In genomic region chr2:26609839-26610277, GRCh38 we compare ENCODE assay signal across 14 cellular contexts. TPM values are rescaled to one million over a fixed set of nuclear protein-coding genes. Genes with fewer than 3 reads are reported as not detected.
DNase-seq lines count a peak whose midpoint lies in the region; ATAC-seq and TF ChIP-seq lines count a peak whose summit lies in the region.
"Had no signal": no experiment of that assay in that cellular context is flagged by ENCODE, and none has a peak within 500 bp of the region (broad histone marks: within the 10 kb centered on the region; RNA-seq: fewer than 3 reads in every experiment).

No MANE protein-coding gene starts in this region.

- no peak for TF ChIP-seq CTCF in hepatocyte (IDR thresholded peaks at IDR 0.05; ENCODE audit: poor library complexity)
- TF ChIP-seq CTCF in spleen (IDR thresholded peaks at IDR 0.05 in 8 of 11, conservative IDR thresholded peaks at IDR 0.05 in 3 of 11), result no peak

- DNase-seq in activated CD4-positive, alpha-beta T cell treated with anti-CD3 and anti-CD28 coated beads for 36 hours, result peak; percentile 20
- DNase-seq in activated CD4-positive, alpha-beta T cell treated with anti-CD3 and anti-CD28 coated beads, Interleukin-2, amount 50 U/mL, for 4 hours, result no peak
- DNase-seq in NCI-H1694 treated with DMSO at 0.1 percent for 48 hours (lab: John Stamatoyannopoulos, UW) (peak; percentile 10), hepatocyte (ENCODE audit: low spot score) (no peak), spleen (peak; percentile 79), UCSD-AML1 (lab: John Stamatoyannopoulos, UW; ENCODE audit: unreplicated experiment) (no peak), NCI-H748 (lab: John Stamatoyannopoulos, UW; ENCODE audit: unreplicated experiment) (no peak), caudate nucleus (lab: John Stamatoyannopoulos, UW) (no peak)
- DNase-seq: effector memory CD4-positive, alpha-beta T cell; NCI-H2227 treated with DMSO at 0.1 percent for 48 hours; sigmoid colon had no signal

- peaks cover 4% of the 10 kb centered on the region for H3K27me3 Mint-ChIP-seq in activated CD4-positive, alpha-beta T cell treated with anti-CD3 and anti-CD28 coated beads for 36 hours

- peaks cover 76% of the 10 kb centered on the region for H3K4me1 ChIP-seq in hepatocyte (ENCODE audit: insufficient read depth)
- peaks cover 0 to 51% (median 13%) of the 10 kb centered on the region in 6 donors for H3K4me1 ChIP-seq in spleen

- no peaks in the 10 kb centered on the region for H3K9me3 ChIP-seq in hepatocyte (ENCODE audit: low read depth)
- no peaks in the 10 kb centered on the region for H3K9me3 ChIP-seq in spleen
- H3K9me3 ChIP-seq: sigmoid colon had no signal

- no peak overlapping the region for H3K4me3 ChIP-seq in hepatocyte
- H3K4me3 ChIP-seq in spleen, result no peak overlapping the region
- H3K4me3 ChIP-seq: sigmoid colon had no signal

- intact Hi-C loops in activated CD4-positive, alpha-beta T cell treated with anti-CD3 and anti-CD28 coated beads for 36 hours (cut with DNase I, micrococcal nuclease), result loop anchor here in 1 of 2 experiments (5.0 kb wide), 1 partner anchor 332 kb away; no protein-coding TSS in a partner anchor
- intact Hi-C loops in spleen (cut with DNase I; ENCODE audit: low total_unique reads), result no loop called here

- 50% methylated on average over 10 of the region's 10 CpGs for WGBS in hepatocyte (ENCODE audit: low lambda C conversion rate, missing lambda C conversion rate)
- WGBS in spleen, 5 donors, result 30 to 62% (median 53%) methylated on average over 8 to 10 of the region's 10 CpGs

- H3K4me1 Mint-ChIP-seq in activated CD4-positive, alpha-beta T cell treated with anti-CD3 and anti-CD28 coated beads for 36 hours, result peaks cover 19% of the 10 kb centered on the region

- peak overlapping the region; percentile 6 for H3K27ac Mint-ChIP-seq in activated CD4-positive, alpha-beta T cell treated with anti-CD3 and anti-CD28 coated beads for 36 hours

- peak overlapping the region; percentile 86 for H3K27ac ChIP-seq in hepatocyte
- H3K27ac ChIP-seq in spleen, result peak overlapping the region in 4 of 8 donors; percentile 7 to 32 (median 21)
- H3K27ac ChIP-seq in caudate nucleus (ENCODE audit: low read depth, low read length), result no peak overlapping the region
- H3K27ac ChIP-seq: RWPE1, sigmoid colon had no signal

- H4K20me1 ChIP-seq in hepatocyte (ENCODE audit: insufficient read depth, poor library complexity, severe bottlenecking), result no peaks in the 10 kb centered on the region

- TF ChIP-seq POLR2A in spleen (IDR thresholded peaks at IDR 0.05), result no peak

- H3K36me3 Mint-ChIP-seq in activated CD4-positive, alpha-beta T cell treated with anti-CD3 and anti-CD28 coated beads for 36 hours (ENCODE audit: low read depth), result no peaks in the 10 kb centered on the region

- no peaks in the 10 kb centered on the region for H3K27me3 ChIP-seq in hepatocyte
- peaks cover 0 to 14% (median 0%) of the 10 kb centered on the region in 7 donors for H3K27me3 ChIP-seq in spleen (replicated peaks in 1 of 7)
- H3K27me3 ChIP-seq: sigmoid colon had no signal

- peak overlapping the region; percentile 47 for H2AFZ ChIP-seq in hepatocyte

- no peak overlapping the region for H3K4me3 Mint-ChIP-seq in activated CD4-positive, alpha-beta T cell treated with anti-CD3 and anti-CD28 coated beads for 36 hours

- H3K79me2 ChIP-seq in hepatocyte, result no peaks in the 10 kb centered on the region

- no peaks in the 10 kb centered on the region for H3K9me2 ChIP-seq in hepatocyte (replicated peaks; ENCODE audit: insufficient read depth)

- no peaks in the 10 kb centered on the region for H3K9me3 Mint-ChIP-seq in activated CD4-positive, alpha-beta T cell treated with anti-CD3 and anti-CD28 coated beads for 36 hours (ENCODE audit: low read depth)

- no peaks in the 10 kb centered on the region for H3K36me3 ChIP-seq in hepatocyte (replicated peaks; ENCODE audit: insufficient read depth, low read depth)
- no peaks in the 10 kb centered on the region for H3K36me3 ChIP-seq in spleen
- H3K36me3 ChIP-seq: sigmoid colon had no signal

- peak; percentile 60 for ATAC-seq in activated CD4-positive, alpha-beta T cell treated with anti-CD3 and anti-CD28 coated beads for 36 hours

- POLR2A ChIA-PET in activated CD4-positive, alpha-beta T cell treated with anti-CD3 and anti-CD28 coated beads for 36 hours (lab: Charles Lee), result no interaction called here

- CTCF ChIA-PET in activated CD4-positive, alpha-beta T cell treated with anti-CD3 and anti-CD28 coated beads for 36 hours (lab: Charles Lee), result interaction anchor here (1.1 to 9.9 kb wide), 3 partner anchors 13 to 136 kb away, joined by 3 to 114 read pairs (median 3); no protein-coding TSS in a partner anchor

- no peak overlapping the region for H3K4me2 ChIP-seq in hepatocyte

RNA-seq across cellular contexts. Expression of gene CIB4, which starts 31.3 kb away (rescaled TPM):
- not detected for total RNA-seq in activated CD4-positive, alpha-beta T cell treated with anti-CD3 and anti-CD28 coated beads for 36 hours
- total RNA-seq in hepatocyte (not detected in 2 replicates), spleen (not detected)
- polyA plus RNA-seq in hepatocyte (0.29 TPM in 1 of 2 replicates, not detected in the other), spleen (not detected)
- total RNA-seq: liver, sigmoid colon had no signal
- polyA plus RNA-seq: AG04450, liver, sigmoid colon had no signal

Comparison
In these comparisons a context has a peak if more than half of its experiments do, and no peak if none do; other contexts are left out.
1. DNase-seq: peak in activated CD4-positive, alpha-beta T cell treated with anti-CD3 and anti-CD28 coated beads for 36 hours (single experiment), NCI-H1694 treated with DMSO at 0.1 percent for 48 hours (single experiment) and spleen (single experiment); none in activated CD4-positive, alpha-beta T cell treated with anti-CD3 and anti-CD28 coated beads, Interleukin-2, amount 50 U/mL, for 4 hours (0 of 2), hepatocyte (single experiment), UCSD-AML1 (single experiment), NCI-H748 (single experiment) and caudate nucleus (0 of 61).